In genomic region chr22:46116491-46116958, GRCh38 we compare ENCODE assay signal across 8 cellular contexts. TPM values are rescaled to one million over a fixed set of nuclear protein-coding genes. Genes with fewer than 3 reads are reported as not detected.
DNase-seq lines count a peak whose midpoint lies in the region; ATAC-seq and TF ChIP-seq lines count a peak whose summit lies in the region.

No MANE protein-coding gene starts in this region.

- H3K36me3 ChIP-seq in OCI-LY3 (replicated peaks; ENCODE audit: low read depth, low read length) = no peaks in the 10 kb centered on the region

- peak overlapping the region; percentile 53 for H3K4me3 ChIP-seq in OCI-LY3 (ENCODE audit: low read length)

- peak overlapping the region; percentile 34; the same call in 1 of the 2 replicates for H2AFZ ChIP-seq in OCI-LY3 (ENCODE audit: low read depth, low read length)

- H3K4me2 ChIP-seq in OCI-LY3 (ENCODE audit: low read length) = peak overlapping the region; percentile 75

- no peaks in the 10 kb centered on the region for H3K79me2 ChIP-seq in OCI-LY3 (ENCODE audit: low read length)

- DNase-seq in DMS114 treated with DMSO at 0.1 percent for 48 hours (lab: John Stamatoyannopoulos, UW; ENCODE audit: unreplicated experiment) (peak; percentile 46), activated T-cell treated with anti-CD3 and anti-CD28 coated beads for 48 hours (ENCODE audit: low read depth) (peak; percentile 81), erythroblast (lab: John Stamatoyannopoulos, UW) (peak; percentile 85 to 92), myocyte (ENCODE audit: low read depth) (peak; percentile 88), cortex of kidney (lab: John Stamatoyannopoulos, UW) (no peak)
- peak; percentile 71 for DNase-seq in stimulated activated CD8-positive, alpha-beta memory T cell treated with anti-CD3 and anti-CD28 coated beads, Interleukin-4, amount 100 ng/mL, for 24 hours (ENCODE audit: low read depth)

- peak overlapping the region; percentile 49 for H3K9ac ChIP-seq in OCI-LY3 (ENCODE audit: low read length)

- peak overlapping the region; percentile 27; the same call in 1 of the 2 replicates for H3K27ac ChIP-seq in OCI-LY3 (ENCODE audit: low read length)

- H3K9me3 ChIP-seq in OCI-LY3 (ENCODE audit: insufficient read depth, low read length) = no peaks in the 10 kb centered on the region

- TF ChIP-seq CTCF in OCI-LY3 (IDR thresholded peaks at IDR 0.05; ENCODE audit: low read depth, low read length) = peak; percentile 99

- H3K27me3 ChIP-seq in OCI-LY3 (ENCODE audit: low read depth, low read length) = no peaks in the 10 kb centered on the region

- no peak for TF ChIP-seq POLR2A in erythroblast (IDR thresholded peaks at IDR 0.05; ENCODE audit: low read length)

- peak; percentile 52 for ATAC-seq in HG02973 (IDR thresholded peaks at IDR 0.05; ENCODE audit: unreplicated experiment)

- H3K4me1 ChIP-seq in OCI-LY3 (ENCODE audit: low read length) = peaks cover 61% of the 10 kb centered on the region

- H4K20me1 ChIP-seq in OCI-LY3 (ENCODE audit: insufficient read depth, low read length) = no peaks in the 10 kb centered on the region

RNA-seq across cellular contexts. Expression of gene PPARA, which starts 33.8 kb away (rescaled TPM):
- total RNA-seq in myocyte = 17.5 and 26.3 TPM in 2 replicates
- polyA plus RNA-seq in myocyte (2012) = 7.7 TPM
